In genomic region chr3:69391554-69391953, GRCh38 we compare ENCODE assay signal across 15 cellular contexts. TPM values are rescaled to one million over a fixed set of nuclear protein-coding genes. Genes with fewer than 3 reads are reported as not detected.
DNase-seq lines count a peak whose midpoint lies in the region; ATAC-seq and TF ChIP-seq lines count a peak whose summit lies in the region.
"Had no signal": no experiment of that assay in that cellular context is flagged by ENCODE, and none has a peak within 500 bp of the region (broad histone marks: within the 10 kb centered on the region; RNA-seq: fewer than 3 reads in every experiment).

No MANE protein-coding gene starts in this region.

- DNase-seq in GM23338 (ENCODE audit: low spot score) (no peak), globus pallidus (ENCODE audit: low spot score) (peak; percentile 64), sciatic nerve (ENCODE audit: low spot score) (no peak), glutamatergic neuron (no peak)
- DNase-seq: C1 segment of cervical spinal cord; CD8-positive, alpha-beta T cell; COR-L47; DND-41; GDM1; IMR-90 had no signal

- H3K4me3 ChIP-seq in GM23338: no peak overlapping the region

- H3K27me3 Mint-ChIP-seq in GM23338 (ENCODE audit: insufficient read depth, low read depth, poor library complexity) (peaks cover 11% of the 10 kb centered on the region), glutamatergic neuron (ENCODE audit: unreplicated experiment) (no peaks in the 10 kb centered on the region)

- ATAC-seq in GM23338: no peak
- ATAC-seq in sciatic nerve: peak; percentile 80
- no peak for ATAC-seq in HG03432 (IDR thresholded peaks at IDR 0.05; ENCODE audit: unreplicated experiment)
- no peak for ATAC-seq in GM21529 (IDR thresholded peaks at IDR 0.05; ENCODE audit: unreplicated experiment)
- ATAC-seq: CD8-positive, alpha-beta T cell; HCT116 had no signal

- H3K4me1 ChIP-seq in GM23338 (ENCODE audit: insufficient read depth): peaks cover 29% of the 10 kb centered on the region

- H3K4me3 Mint-ChIP-seq in GM23338: no peak overlapping the region
- no peak overlapping the region for H3K4me3 Mint-ChIP-seq in glutamatergic neuron (ENCODE audit: unreplicated experiment)
- H3K4me3 Mint-ChIP-seq: B cell; CD8-positive, alpha-beta T cell had no signal

- H2AFZ ChIP-seq in GM23338: no peak overlapping the region

- H4K20me1 ChIP-seq in GM23338 (replicated peaks; ENCODE audit: insufficient read depth): no peaks in the 10 kb centered on the region

- peak overlapping the region; percentile 2 for H3K4me2 ChIP-seq in GM23338

- no peaks in the 10 kb centered on the region for H3F3A ChIP-seq in GM23338 (replicated peaks; ENCODE audit: low read depth)

- peaks cover 10% of the 10 kb centered on the region; the same call in 2 of the 3 replicates for H3K36me3 Mint-ChIP-seq in GM23338 (ENCODE audit: low read depth)
- H3K36me3 Mint-ChIP-seq in glutamatergic neuron (ENCODE audit: unreplicated experiment): no peaks in the 10 kb centered on the region
- H3K36me3 Mint-ChIP-seq: CD8-positive, alpha-beta T cell had no signal

- H3K27ac ChIP-seq in GM23338 (ENCODE audit: low read depth): no peak overlapping the region
- peak overlapping the region; percentile 56 for H3K27ac ChIP-seq in angular gyrus (ENCODE audit: low read depth, low read length)

- H3K27ac Mint-ChIP-seq in GM23338: 0 out of 2 replicates have a peak overlapping the region, but pooled peaks have one; percentile 41
- no peak overlapping the region for H3K27ac Mint-ChIP-seq in glutamatergic neuron (ENCODE audit: unreplicated experiment)
- H3K27ac Mint-ChIP-seq: B cell; CD8-positive, alpha-beta T cell had no signal

- intact Hi-C loops in sciatic nerve (cut with DNase I): no loop called here

- H3K9me2 ChIP-seq in GM23338 (ENCODE audit: insufficient read depth): no peaks in the 10 kb centered on the region

- peaks cover 9% of the 10 kb centered on the region for H3K27me3 ChIP-seq in GM23338 (ENCODE audit: insufficient read depth)

- no peak for TF ChIP-seq CTCF in GM23338 (conservative IDR thresholded peaks at IDR 0.05; ENCODE audit: low read depth in 2 of 2)
- no peak for TF ChIP-seq CTCF in glutamatergic neuron (IDR thresholded peaks at IDR 0.05; ENCODE audit: partially characterized antibody, unreplicated experiment)

- H3K9me3 Mint-ChIP-seq in GM23338: peaks cover 13% of the 10 kb centered on the region; the same call in 2 of the 3 replicates
- H3K9me3 Mint-ChIP-seq in glutamatergic neuron (ENCODE audit: unreplicated experiment): peaks cover 2% of the 10 kb centered on the region
- H3K9me3 Mint-ChIP-seq: CD8-positive, alpha-beta T cell had no signal

- H3K36me3 ChIP-seq in GM23338 (ENCODE audit: insufficient read depth): no peaks in the 10 kb centered on the region

- no peaks in the 10 kb centered on the region for H3K79me2 ChIP-seq in GM23338 (replicated peaks; ENCODE audit: insufficient read depth)

- H3K4me1 Mint-ChIP-seq in GM23338 (peaks cover 30% of the 10 kb centered on the region), glutamatergic neuron (ENCODE audit: low read depth, unreplicated experiment) (peaks cover 19% of the 10 kb centered on the region)

TF ChIP-seq in GM23338, 12 proteins besides CTCF, POLR2A, EP300 and RAD21:
- TF ChIP-seq JUNB (IDR thresholded peaks at IDR 0.05; ENCODE audit: unreplicated experiment) (no peak), EZH2phosphoT487 (IDR thresholded peaks at IDR 0.05; ENCODE audit: unreplicated experiment) (no peak), STAT1 (IDR thresholded peaks at IDR 0.05; ENCODE audit: unreplicated experiment) (no peak), EZH2 (IDR thresholded peaks at IDR 0.05; ENCODE audit: low read depth, unreplicated experiment) (no peak), CREB1 (CRISPR knock-in tag; IDR thresholded peaks at IDR 0.05; ENCODE audit: low read depth) (no peak)

RNA-seq across cellular contexts. Expression of gene FRMD4B, which starts 5.7 kb away (rescaled TPM):
- total RNA-seq in GM23338 (2014; rRNA removed; shearing (Covaris generic)): 6.4 and 8.6 TPM in 2 replicates
- 12.8 TPM in 2 replicates for polyA plus RNA-seq in GM23338 (2016; fragmentation: Nextera tagmentation; extraction: Ambion mirVana)
- 48.6 TPM for total RNA-seq in sciatic nerve
- total RNA-seq in glutamatergic neuron (ENCODE audit: unreplicated experiment): 3.9 TPM
